20 cellular contexts compared by ENCODE assay signal in genomic region chrX:101749436-101749835, GRCh38.
DNase-seq lines count a peak whose midpoint lies in the region; ATAC-seq lines count a peak whose summit lies in the region.
"Had no signal": no experiment of that assay in that cellular context is flagged by ENCODE, and none has a peak within 500 bp of the region (broad histone marks: within the 10 kb centered on the region; RNA-seq: fewer than 3 reads in every experiment).

No MANE protein-coding gene starts in this region.

- peaks cover 0 to 4% (median 0%) of the 10 kb centered on the region in 11 donors for H3K9me3 Mint-ChIP-seq in naive thymus-derived CD4-positive, alpha-beta T cell
- H3K9me3 Mint-ChIP-seq: CD4-positive, alpha-beta T cell had no signal

- no peak overlapping the region for H3K4me3 Mint-ChIP-seq in naive thymus-derived CD4-positive, alpha-beta T cell
- H3K4me3 Mint-ChIP-seq: B cell; CD4-positive, alpha-beta T cell had no signal

- H3K79me2 ChIP-seq in ACC112 (ENCODE audit: control insufficient read depth, insufficient read depth, low read length, unreplicated experiment) = no peaks in the 10 kb centered on the region
- H3K79me2 ChIP-seq in GM23248 (ENCODE audit: insufficient read depth) = no peaks in the 10 kb centered on the region

- H3K9me3 ChIP-seq in GM23248 (ENCODE audit: low read depth) = no peaks in the 10 kb centered on the region
- H3K9me3 ChIP-seq in naive thymus-derived CD4-positive, alpha-beta T cell (ENCODE audit: control insufficient read depth in 2 of 3, low read length in 3 of 3) = no peaks in the 10 kb centered on the region
- H3K9me3 ChIP-seq: Peyer's patch had no signal

- H3K4me1 Mint-ChIP-seq in naive thymus-derived CD4-positive, alpha-beta T cell = no peaks in the 10 kb centered on the region
- H3K4me1 Mint-ChIP-seq: B cell had no signal

- 1 to 3% methylated on average over 3 of the region's 3 CpGs for WGBS in GM23248 (ENCODE audit: low coverage in 1 of 2, low lambda C conversion rate in 2 of 2, missing lambda C conversion rate in 2 of 2), 2 experiments

- no peak overlapping the region for H3K27ac Mint-ChIP-seq in naive thymus-derived CD4-positive, alpha-beta T cell
- H3K27ac Mint-ChIP-seq: B cell; CD4-positive, alpha-beta T cell had no signal

- DNase-seq in GM23248 (peak; percentile 29), RPMI7951 (ENCODE audit: low read depth) (peak; percentile 4), fibroblast of peridontal ligament (ENCODE audit: extremely low read depth) (peak; percentile 0), GM19240 (ENCODE audit: insufficient read length, low spot score) (no peak)
- DNase-seq in naive thymus-derived CD4-positive, alpha-beta T cell = no peak
- DNase-seq in activated CD4-positive, alpha-beta T cell treated with anti-CD3 and anti-CD28 coated beads, Interleukin-2, amount 50 U/mL, for 48 hours = no peak
- DNase-seq: ACHN; CD4-positive, alpha-beta T cell; NCI-H1105; NCI-H187; NCI-H2171; NCI-H446 treated with DMSO at 0.1 percent for 48 hours; NCI-H748 treated with DMSO at 0.1 percent for 48 hours; Peyer's patch; SHP77 had no signal

- H3K36me3 ChIP-seq in ACC112 (ENCODE audit: insufficient read depth, low read length) (no peaks in the 10 kb centered on the region), GM23248 (ENCODE audit: low read depth) (no peaks in the 10 kb centered on the region)
- no peaks in the 10 kb centered on the region for H3K36me3 ChIP-seq in naive thymus-derived CD4-positive, alpha-beta T cell (ENCODE audit: control insufficient read depth in 2 of 3, insufficient read depth in 3 of 3, low read length in 3 of 3)
- H3K36me3 ChIP-seq: Peyer's patch had no signal

- no peak overlapping the region for H3K4me3 ChIP-seq in ACC112 (ENCODE audit: low read depth, low read length)
- no peak overlapping the region for H3K4me3 ChIP-seq in GM23248
- H3K4me3 ChIP-seq in naive thymus-derived CD4-positive, alpha-beta T cell (ENCODE audit: low read length) = no peak overlapping the region
- H3K4me3 ChIP-seq: K562, Peyer's patch had no signal

- intact Hi-C loops in naive thymus-derived CD4-positive, alpha-beta T cell (cut with micrococcal nuclease) = no loop called here

- H3K27ac ChIP-seq in ACC112 (ENCODE audit: low read depth, low read length) (peak overlapping the region; percentile 6; the same call in 1 of the 2 replicates), GM23248 (no peak overlapping the region)
- no peak overlapping the region for H3K27ac ChIP-seq in naive thymus-derived CD4-positive, alpha-beta T cell (ENCODE audit: low read depth, low read length)
- H3K27ac ChIP-seq: HL-60, Peyer's patch had no signal

- in situ Hi-C loops in GM23248 (cut with MboI) = no loop called here

- CTCF ChIA-PET in naive thymus-derived CD4-positive, alpha-beta T cell (lab: Charles Lee) = interaction anchor here (0.6 kb wide), 1 partner anchor 1913 kb away, joined by 3 read pairs; no protein-coding TSS in a partner anchor

- H4K20me1 ChIP-seq in GM23248 (ENCODE audit: insufficient read depth) = no peaks in the 10 kb centered on the region

- H3K4me2 ChIP-seq in GM23248 (ENCODE audit: unreplicated experiment) = no peak overlapping the region

- H3F3A ChIP-seq in GM23248 (ENCODE audit: insufficient read depth) = no peaks in the 10 kb centered on the region

- H3K4me1 ChIP-seq in ACC112 (ENCODE audit: control insufficient read depth, insufficient read depth, low read length, unreplicated experiment) (peaks cover 31% of the 10 kb centered on the region), GM23248 (ENCODE audit: insufficient read depth) (no peaks in the 10 kb centered on the region)
- H3K4me1 ChIP-seq in naive thymus-derived CD4-positive, alpha-beta T cell (ENCODE audit: control insufficient read depth in 2 of 2, insufficient read depth in 2 of 2, low read length in 2 of 2) = no peaks in the 10 kb centered on the region
- H3K4me1 ChIP-seq: Peyer's patch had no signal

- ATAC-seq in HG03139 (IDR thresholded peaks at IDR 0.05; ENCODE audit: unreplicated experiment) = no peak
- ATAC-seq in naive thymus-derived CD4-positive, alpha-beta T cell = no peak
- ATAC-seq: K562 had no signal

- H3K27me3 ChIP-seq in ACC112 (ENCODE audit: insufficient read depth, low read length) (no peaks in the 10 kb centered on the region), GM23248 (replicated peaks; ENCODE audit: insufficient read depth) (no peaks in the 10 kb centered on the region)
- H3K27me3 ChIP-seq in naive thymus-derived CD4-positive, alpha-beta T cell (ENCODE audit: control insufficient read depth in 2 of 2, insufficient read depth in 2 of 2, low read length in 2 of 2) = no peaks in the 10 kb centered on the region
- H3K27me3 ChIP-seq: Peyer's patch had no signal

- H3K27me3 Mint-ChIP-seq in naive thymus-derived CD4-positive, alpha-beta T cell = peaks cover 0 to 22% (median 6%) of the 10 kb centered on the region in 5 donors

- peaks cover 0 to 4% (median 0%) of the 10 kb centered on the region in 5 donors for H3K36me3 Mint-ChIP-seq in naive thymus-derived CD4-positive, alpha-beta T cell

- H2AFZ ChIP-seq in ACC112 (ENCODE audit: low read length, unreplicated experiment) (no peak overlapping the region), GM23248 (no peak overlapping the region)

- POLR2A ChIA-PET in naive thymus-derived CD4-positive, alpha-beta T cell (lab: Charles Lee) = no interaction called here

- no peak overlapping the region for H3K9ac ChIP-seq in GM23248

- no peaks in the 10 kb centered on the region for H3K9me2 ChIP-seq in GM23248 (ENCODE audit: insufficient read depth)

Comparison
In these comparisons a context has a peak if more than half of its experiments do, and no peak if none do; other contexts are left out.
1. DNase-seq: peak in GM23248 (single experiment), RPMI7951 (single experiment) and fibroblast of peridontal ligament (single experiment); none in naive thymus-derived CD4-positive, alpha-beta T cell (0 of 9), activated CD4-positive, alpha-beta T cell treated with anti-CD3 and anti-CD28 coated beads, Interleukin-2, amount 50 U/mL, for 48 hours (0 of 2) and GM19240 (single experiment).